In the genomic region with DNA sequence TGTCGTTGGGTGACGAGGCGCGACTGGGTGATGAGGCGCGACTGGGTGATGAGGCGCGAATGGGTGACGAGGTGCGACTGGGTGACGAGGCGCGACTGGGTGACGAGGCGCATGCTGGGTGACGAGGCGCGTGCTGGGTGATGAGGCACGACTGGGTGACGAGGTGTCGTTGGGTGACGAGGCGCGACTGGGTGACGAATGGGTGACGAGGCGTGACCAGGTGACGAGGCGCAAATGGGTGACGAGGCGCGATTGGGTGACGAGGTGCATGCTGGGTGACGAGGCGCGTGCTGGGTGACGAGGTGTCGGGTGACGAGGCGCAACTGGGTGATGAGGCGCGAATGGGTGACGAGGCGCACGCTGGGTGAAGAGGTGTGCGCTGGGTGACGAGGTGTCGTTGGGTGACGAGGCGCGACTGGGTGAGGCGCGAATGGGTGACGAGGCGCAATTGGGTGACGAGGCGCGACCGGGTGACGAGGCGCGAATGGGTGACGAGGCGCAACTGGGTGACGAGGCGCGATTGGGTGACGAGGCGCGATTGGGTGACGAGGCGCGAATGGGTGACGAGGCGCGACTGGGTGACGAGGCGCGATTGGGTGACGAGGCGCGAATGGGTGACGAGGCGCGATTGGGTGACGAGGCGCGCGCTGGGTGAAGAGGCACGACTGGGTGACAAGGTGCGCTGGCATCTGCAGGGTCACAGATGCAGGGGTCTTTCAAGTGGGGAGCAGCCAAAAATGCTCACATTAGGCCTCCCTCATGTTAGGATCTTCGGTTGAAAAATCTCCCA, we compare ENCODE assay signal across 20 cellular contexts.
"Had no signal": no experiment of that assay in that cellular context is flagged by ENCODE, and none has a peak within 500 bp of the region (broad histone marks: within the 10 kb centered on the region; RNA-seq: fewer than 3 reads in every experiment).

No MANE protein-coding gene starts in this region.

- H3K27ac ChIP-seq: cardiac muscle cell, heart left ventricle, lower lobe of right lung, parathyroid adenoma, tibial artery, WERI-Rb-1 had no signal

- H3K4me3 Mint-ChIP-seq: activated CD4-positive, alpha-beta T cell treated with anti-CD3 and anti-CD28 coated beads, Interleukin-2, amount 10 ng/mL, durations not matched to agents 7 days and 5 days; activated naive CD4-positive, alpha-beta T cell treated with anti-CD3 and anti-CD28 coated beads for 36 hours; activated T-cell treated with anti-CD3 and anti-CD28 coated beads, Interleukin-2, amount 50 U/mL, for 4 hours; natural killer cell had no signal

- FAIRE-seq: TTC549 had no signal

- H3K79me2 ChIP-seq: parathyroid adenoma had no signal

- H3K4me1 Mint-ChIP-seq: natural killer cell had no signal

- H2AFZ ChIP-seq: parathyroid adenoma had no signal

- H3K36me3 Mint-ChIP-seq: natural killer cell had no signal

- H3K27ac Mint-ChIP-seq: activated naive CD4-positive, alpha-beta T cell treated with anti-CD3 and anti-CD28 coated beads for 36 hours; activated T-helper 2 cell treated with anti-CD3 and anti-CD28 coated beads, Interferon-gamma antibody, Interleukin-2, Interleukin-4, amounts not matched to agents 10 μg/mL and 5 μg/mL and 100 μg/mL, durations not matched to agents 14 hours and 24 hours and 36 hours; natural killer cell had no signal

- H3K4me1 ChIP-seq: lower lobe of right lung had no signal

- H3K4me3 ChIP-seq: body of pancreas, cardiac muscle cell, heart left ventricle, lower lobe of right lung, tibial artery had no signal

- H3K36me3 ChIP-seq: cardiac muscle cell, heart left ventricle, lower lobe of right lung, tibial artery, WERI-Rb-1 had no signal

- H3K27me3 ChIP-seq: body of pancreas, cardiac muscle cell had no signal

- H3K9me3 ChIP-seq: body of pancreas, heart left ventricle, lower lobe of right lung, tibial artery had no signal

- H3K9me3 Mint-ChIP-seq: activated T-cell treated with anti-CD3 and anti-CD28 coated beads, Interleukin-2, amount 50 U/mL, for 4 hours had no signal

- H3K9ac ChIP-seq: parathyroid adenoma had no signal

- DNase-seq: activated CD4-positive, alpha-beta T cell treated with anti-CD3 and anti-CD28 coated beads, Interleukin-2, amount 10 ng/mL, durations not matched to agents 7 days and 5 days; activated CD4-positive, CD25-positive, alpha-beta regulatory T cell treated with anti-CD3 and anti-CD28 coated beads, Interleukin-2, amount 50 U/mL, for 72 hours; activated naive CD4-positive, alpha-beta T cell treated with anti-CD3 and anti-CD28 coated beads for 36 hours; activated T-cell treated with anti-CD3 and anti-CD28 coated beads, Interleukin-2, amount 50 U/mL, for 4 hours; anterior cingulate cortex; body of pancreas; cortex of kidney; heart left ventricle; islet precursor cell; left colon; lower lobe of right lung; natural killer cell; stimulated activated CD4-positive, alpha-beta T cell treated with anti-CD3 and anti-CD28 coated beads, Interleukin-4, amount 100 ng/mL, for 24 hours; stimulated activated naive CD8-positive, alpha-beta T cell treated with anti-CD3 and anti-CD28 coated beads, Interleukin-15, Interleukin-2, amounts not matched to agents 100 U/mL and 50 U/mL, for 24 hours; tibial artery; WERI-Rb-1 had no signal

- ATAC-seq: activated T-cell treated with anti-CD3 and anti-CD28 coated beads, Interleukin-2, amount 50 U/mL, for 4 hours; left colon had no signal
